ENCODE assay signal across 22 cellular contexts in the genomic region with DNA sequence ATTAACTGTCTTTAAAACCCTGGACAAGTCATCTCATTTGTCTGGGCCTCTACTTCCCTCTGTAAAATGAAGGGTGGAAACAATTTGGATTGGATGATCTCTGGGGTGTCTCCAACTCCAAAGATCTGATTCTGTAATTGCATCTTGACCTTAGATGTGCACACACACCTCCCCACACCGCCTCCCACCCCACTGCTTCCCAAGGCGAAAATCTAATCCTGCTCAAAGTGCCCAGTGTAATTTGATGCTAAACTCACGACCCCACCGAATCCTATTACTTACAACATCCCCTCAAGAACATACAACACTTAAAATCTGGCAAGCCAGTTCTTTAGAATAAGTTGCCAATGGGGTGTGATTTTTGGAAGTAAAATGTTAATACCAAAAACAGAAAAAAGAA. TPM values are rescaled to one million over a fixed set of nuclear protein-coding genes. Genes with fewer than 3 reads are reported as not detected.
DNase-seq lines count a peak whose midpoint lies in the region; ATAC-seq and TF ChIP-seq lines count a peak whose summit lies in the region.
"Had no signal": no experiment of that assay in that cellular context is flagged by ENCODE, and none has a peak within 500 bp of the region (broad histone marks: within the 10 kb centered on the region; RNA-seq: fewer than 3 reads in every experiment).

No MANE protein-coding gene starts in this region.

- H4K91ac ChIP-seq in neuronal stem cell (ENCODE audit: low read depth, low read length, poor library complexity), result no peak overlapping the region

- no peak overlapping the region for H4K8ac ChIP-seq in neuronal stem cell (ENCODE audit: low read depth, low read length)

- H3K79me1 ChIP-seq in neuronal stem cell (ENCODE audit: low read depth, low read length), result no peaks in the 10 kb centered on the region

- peaks cover 3% of the 10 kb centered on the region for H3K4me1 Mint-ChIP-seq in GM23338

- TF ChIP-seq POLR2A in gastrocnemius medialis (IDR thresholded peaks at IDR 0.05), result no peak

- no CpG with 5 or more reads among the region's 4 CpGs for WGBS in neuronal stem cell (ENCODE audit: extremely low coverage in 2 of 2, insufficient read length in 2 of 2, insufficient replicate concordance in 1 of 2), 2 donors

- in situ Hi-C loops in gastrocnemius medialis (cut with MboI; ENCODE audit: low sequenced_read_pairs in 4 of 4), result no loop called here

- H2BK12ac ChIP-seq in neuronal stem cell (ENCODE audit: low read length), result no peak overlapping the region

- H2AFZ ChIP-seq in GM23338 (peak overlapping the region; percentile 39; the same call in 1 of the 2 replicates), neuronal stem cell (ENCODE audit: low read length) (no peak overlapping the region)

- H3K27ac ChIP-seq in GM23338 (ENCODE audit: low read depth), result no peak overlapping the region
- H3K27ac ChIP-seq in gastrocnemius medialis, result peak overlapping the region; percentile 83 to 96 (median 90)
- no peak overlapping the region for H3K27ac ChIP-seq in upper lobe of right lung
- no peak overlapping the region for H3K27ac ChIP-seq in neuronal stem cell (replicated peaks; ENCODE audit: low read length)

- no peaks in the 10 kb centered on the region for H3K27me3 ChIP-seq in GM23338 (ENCODE audit: insufficient read depth)
- H3K27me3 ChIP-seq in gastrocnemius medialis, result no peaks in the 10 kb centered on the region
- no peaks in the 10 kb centered on the region for H3K27me3 ChIP-seq in upper lobe of right lung
- H3K27me3 ChIP-seq in neuronal stem cell (ENCODE audit: control insufficient read depth in 3 of 3, insufficient read depth in 3 of 3, low read depth in 1 of 3, low read length in 3 of 3), result no peaks in the 10 kb centered on the region

- H2BK120ac ChIP-seq in neuronal stem cell (ENCODE audit: low read depth, low read length), result no peak overlapping the region

- no peak overlapping the region for H3K14ac ChIP-seq in neuronal stem cell (ENCODE audit: low read length)

- no peak for ATAC-seq in GM23338
- no peak for ATAC-seq in gastrocnemius medialis
- ATAC-seq in upper lobe of right lung, result no peak
- no peak for ATAC-seq in HG02885 (IDR thresholded peaks at IDR 0.05; ENCODE audit: poor library complexity, unreplicated experiment)
- ATAC-seq: CD8-positive, alpha-beta T cell; Panc1 had no signal

- H3K4me1 ChIP-seq in GM23338 (ENCODE audit: insufficient read depth), result no peaks in the 10 kb centered on the region
- peaks cover 23 to 34% of the 10 kb centered on the region in 2 donors for H3K4me1 ChIP-seq in gastrocnemius medialis
- no peaks in the 10 kb centered on the region for H3K4me1 ChIP-seq in upper lobe of right lung
- peaks cover 0 to 5% of the 10 kb centered on the region in 2 donors for H3K4me1 ChIP-seq in neuronal stem cell (ENCODE audit: control insufficient read depth in 2 of 2, insufficient read depth in 1 of 2, low read depth in 1 of 2, low read length in 2 of 2)

- H3K4me3 ChIP-seq in GM23338 (no peak overlapping the region), gastrocnemius medialis (no peak overlapping the region), upper lobe of right lung (no peak overlapping the region), neuronal stem cell (ENCODE audit: low read length in 2 of 2) (no peak overlapping the region)
- H3K4me3 ChIP-seq: HAP-1 had no signal

- no peaks in the 10 kb centered on the region for H3K36me3 Mint-ChIP-seq in GM23338 (ENCODE audit: low read depth)
- H3K36me3 Mint-ChIP-seq: CD8-positive, alpha-beta T cell had no signal

- no peaks in the 10 kb centered on the region for H3F3A ChIP-seq in GM23338 (replicated peaks; ENCODE audit: low read depth)

- H3K9me2 ChIP-seq in GM23338 (ENCODE audit: insufficient read depth), result peaks cover 9% of the 10 kb centered on the region
- H3K9me2 ChIP-seq: SK-N-SH had no signal

- intact Hi-C loops in gastrocnemius medialis (cut with DNase I; ENCODE audit: low total_unique reads) (loop anchor here (2.0 to 5.0 kb wide), 5 partner anchors 53 to 348 kb away; no protein-coding TSS in a partner anchor), upper lobe of right lung (cut with DNase I) (no loop called here)

- H2BK15ac ChIP-seq in neuronal stem cell (ENCODE audit: low read length), result no peak overlapping the region

- no peaks in the 10 kb centered on the region; the same call in 1 of the 3 replicates for H3K9me3 Mint-ChIP-seq in GM23338
- H3K9me3 Mint-ChIP-seq: CD8-positive, alpha-beta T cell had no signal

- no peak overlapping the region for H3K27ac Mint-ChIP-seq in GM23338
- H3K27ac Mint-ChIP-seq: CD8-positive, alpha-beta T cell had no signal

- no peaks in the 10 kb centered on the region for H3K79me2 ChIP-seq in GM23338 (replicated peaks; ENCODE audit: insufficient read depth)

- H3K27me3 Mint-ChIP-seq in GM23338 (ENCODE audit: insufficient read depth, low read depth, poor library complexity), result peaks cover 3% of the 10 kb centered on the region

- H2BK5ac ChIP-seq in neuronal stem cell (ENCODE audit: low read length), result no peak overlapping the region

- DNase-seq in GM23338 (ENCODE audit: low spot score) (no peak), NCI-H82 treated with DMSO at 0.1 percent for 48 hours (lab: John Stamatoyannopoulos, UW; ENCODE audit: unreplicated experiment) (peak; percentile 86), iPS-NIHi11 (ENCODE audit: low spot score) (peak; percentile 11), gastrocnemius medialis (no peak), upper lobe of right lung (no peak), neuronal stem cell (ENCODE audit: low spot score) (no peak)
- DNase-seq: AML-193; C1 segment of cervical spinal cord; CD8-positive, alpha-beta T cell; DMS79; KBM-7; MM.1S; NCI-H1048; NCI-H1417 treated with DMSO at 0.1 percent for 48 hours; NCI-H187; NCI-H446 treated with DMSO at 0.1 percent for 48 hours; NCI-H748 treated with DMSO at 0.1 percent for 48 hours; SIG-M5; SK-N-SH had no signal

- H3K4me2 ChIP-seq in GM23338, result no peak overlapping the region
- no peak overlapping the region for H3K4me2 ChIP-seq in neuronal stem cell (ENCODE audit: insufficient read depth, low read length, poor library complexity, severe bottlenecking)

- H3K9ac ChIP-seq in neuronal stem cell (ENCODE audit: low read depth, low read length, poor library complexity), result no peak overlapping the region
- H3K9ac ChIP-seq: SK-N-SH had no signal

- H3K9me3 ChIP-seq in gastrocnemius medialis (no peaks in the 10 kb centered on the region), upper lobe of right lung (no peaks in the 10 kb centered on the region), neuronal stem cell (replicated peaks in 1 of 2; ENCODE audit: control insufficient read depth in 2 of 2, insufficient read depth in 1 of 2, low read depth in 1 of 2, low read length in 2 of 2) (no peaks in the 10 kb centered on the region)
- H3K9me3 ChIP-seq: HAP-1, SK-N-SH had no signal

- H3K36me3 ChIP-seq in GM23338 (ENCODE audit: insufficient read depth) (no peaks in the 10 kb centered on the region), gastrocnemius medialis (no peaks in the 10 kb centered on the region), upper lobe of right lung (no peaks in the 10 kb centered on the region), neuronal stem cell (replicated peaks in 1 of 2; ENCODE audit: control insufficient read depth in 2 of 2, insufficient read depth in 2 of 2, low read length in 2 of 2) (no peaks in the 10 kb centered on the region)
- H3K36me3 ChIP-seq: HAP-1 had no signal

- no peak overlapping the region for H2AK5ac ChIP-seq in neuronal stem cell (ENCODE audit: low read depth, low read length)

- no peak overlapping the region for H3K23ac ChIP-seq in neuronal stem cell (ENCODE audit: low read depth, low read length, poor library complexity)

- no peak for TF ChIP-seq CTCF in GM23338 (conservative IDR thresholded peaks at IDR 0.05; ENCODE audit: low read depth in 2 of 2)
- no peak for TF ChIP-seq CTCF in gastrocnemius medialis (IDR thresholded peaks at IDR 0.05 in 4 of 5, conservative IDR thresholded peaks at IDR 0.05 in 1 of 5)
- TF ChIP-seq CTCF in upper lobe of right lung (IDR thresholded peaks at IDR 0.05), result no peak

- no peak overlapping the region for H3K18ac ChIP-seq in neuronal stem cell (ENCODE audit: low read length)

- no peak overlapping the region for H3K4me3 Mint-ChIP-seq in GM23338
- H3K4me3 Mint-ChIP-seq: CD8-positive, alpha-beta T cell had no signal

- H3K4ac ChIP-seq in neuronal stem cell (ENCODE audit: low read length), result no peak overlapping the region

- H4K20me1 ChIP-seq in GM23338 (replicated peaks; ENCODE audit: insufficient read depth), result no peaks in the 10 kb centered on the region

TF ChIP-seq in GM23338, 12 proteins besides CTCF, POLR2A, EP300 and RAD21:
- TF ChIP-seq JUNB (IDR thresholded peaks at IDR 0.05; ENCODE audit: unreplicated experiment), result no peak
- TF ChIP-seq POLR2AphosphoS5 (IDR thresholded peaks at IDR 0.05; ENCODE audit: low read depth), result no peak
- no peak for TF ChIP-seq CREB1 (CRISPR knock-in tag; IDR thresholded peaks at IDR 0.05; ENCODE audit: low read depth)
- TF ChIP-seq, protein P1, sequence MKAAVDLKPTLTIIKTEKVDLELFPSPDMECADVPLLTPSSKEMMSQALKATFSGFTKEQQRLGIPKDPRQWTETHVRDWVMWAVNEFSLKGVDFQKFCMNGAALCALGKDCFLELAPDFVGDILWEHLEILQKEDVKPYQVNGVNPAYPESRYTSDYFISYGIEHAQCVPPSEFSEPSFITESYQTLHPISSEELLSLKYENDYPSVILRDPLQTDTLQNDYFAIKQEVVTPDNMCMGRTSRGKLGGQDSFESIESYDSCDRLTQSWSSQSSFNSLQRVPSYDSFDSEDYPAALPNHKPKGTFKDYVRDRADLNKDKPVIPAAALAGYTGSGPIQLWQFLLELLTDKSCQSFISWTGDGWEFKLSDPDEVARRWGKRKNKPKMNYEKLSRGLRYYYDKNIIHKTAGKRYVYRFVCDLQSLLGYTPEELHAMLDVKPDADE (IDR thresholded peaks at IDR 0.05), result no peak
- TF ChIP-seq EZH2phosphoT487 (IDR thresholded peaks at IDR 0.05; ENCODE audit: unreplicated experiment), result no peak
- no peak for TF ChIP-seq EZH2 (IDR thresholded peaks at IDR 0.05; ENCODE audit: low read depth, unreplicated experiment)

RNA-seq across cellular contexts. Expression of a gene that starts 1.3 kb away (rescaled TPM):
- total RNA-seq in GM23338 (2014; rRNA removed; shearing (Covaris generic)), result 0.03 TPM in 1 of 2 replicates, not detected in the other
- 0.05 and 0.07 TPM in 2 replicates for polyA plus RNA-seq in GM23338 (2016; fragmentation: Nextera tagmentation; extraction: Ambion mirVana)
- total RNA-seq in gastrocnemius medialis, result 10 to 100 TPM in 3 of 4 donors, 1 to 10 TPM in 1; 8.2 to 53.5 (median 35.8) TPM
- 7.5 TPM for total RNA-seq in upper lobe of right lung
- 0.03 TPM for polyA plus RNA-seq in neuronal stem cell (2013, experiment 1 of 2)
- polyA plus RNA-seq in neuronal stem cell (2013, experiment 2 of 2), result 0.01 TPM

Comparison
In these comparisons a context has a peak if more than half of its experiments do, and no peak if none do; other contexts are left out.
1. DNase-seq: peak in NCI-H82 treated with DMSO at 0.1 percent for 48 hours (single experiment) and iPS-NIHi11 (single experiment); none in GM23338 (single experiment), gastrocnemius medialis (0 of 2), upper lobe of right lung (single experiment) and neuronal stem cell (single experiment).
2. H3K27ac ChIP-seq: peak in gastrocnemius medialis (4 of 4); none in GM23338 (single experiment), upper lobe of right lung (single experiment) and neuronal stem cell (single experiment).